In the genomic region with DNA sequence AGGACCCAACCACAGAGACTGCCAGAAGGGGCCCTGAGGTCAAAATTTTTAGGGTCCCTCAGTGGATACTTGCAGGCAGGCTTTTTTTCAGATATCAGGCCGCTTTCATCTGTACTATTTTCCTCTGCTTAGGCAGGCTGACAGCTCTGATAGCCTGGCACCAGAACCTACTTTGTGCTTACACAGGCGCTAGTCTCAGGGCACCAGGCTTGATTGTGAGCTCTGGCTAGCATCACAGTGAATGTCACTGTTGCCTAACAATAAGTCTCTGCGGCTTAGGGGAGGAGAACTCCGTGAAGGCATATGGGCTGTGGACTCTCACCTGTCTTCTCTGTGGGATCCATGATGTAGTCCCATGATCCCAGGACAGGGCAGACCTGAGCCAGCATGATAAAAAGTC, we compare ENCODE assay signal across 25 cellular contexts.
"Had no signal": no experiment of that assay in that cellular context is flagged by ENCODE, and none has a peak within 500 bp of the region (broad histone marks: within the 10 kb centered on the region; RNA-seq: fewer than 3 reads in every experiment).

No MANE protein-coding gene starts in this region.

- H3K36me3 ChIP-seq: stomach, suprapubic skin, thoracic aorta, thyroid gland, tibial artery, tibial nerve, transverse colon, upper lobe of left lung, upper lobe of right lung, uterus, vagina had no signal

- H3K27ac ChIP-seq: stomach, suprapubic skin, testis, thoracic aorta, thyroid gland, tibial artery, tibial nerve, transverse colon, upper lobe of left lung, upper lobe of right lung, uterus, vagina had no signal

- ATAC-seq: stimulated activated effector memory CD8-positive, alpha-beta T cell treated with anti-CD3 and anti-CD28 coated beads, Interleukin-12 subunit alpha, Interleukin-12 subunit beta, amount 100 ng/mL, for 72 hours; stimulated activated memory B cell treated with anti-CD40 and anti-IgM and Interleukin-4, amounts not matched to agents 10 μg/mL and 1 μg/mL and 100 μg/mL, for 72 hours; stimulated activated naive B cell treated with anti-CD40 and anti-IgM and Interleukin-4, amounts not matched to agents 10 μg/mL and 1 μg/mL and 100 μg/mL, for 72 hours; stimulated activated naive CD8-positive, alpha-beta T cell treated with anti-CD3 and anti-CD28 coated beads, Interleukin-15, amount 100 ng/mL, for 72 hours; stimulated activated naive CD8-positive, alpha-beta T cell treated with anti-CD3 and anti-CD28 coated beads, Interleukin-15, Interleukin-2, amounts not matched to agents 100 U/mL and 50 U/mL, for 24 hours; upper lobe of right lung had no signal

- H3K27me3 ChIP-seq: stomach, suprapubic skin, testis, thyroid gland, tibial artery, tibial nerve, transverse colon, upper lobe of left lung, upper lobe of right lung, uterus, vagina had no signal

- H3K4me1 ChIP-seq: stomach, suprapubic skin, testis, thyroid gland, tibial artery, tibial nerve, transverse colon, upper lobe of left lung, upper lobe of right lung, uterus, vagina had no signal

- H3K4me3 ChIP-seq: stomach, suprapubic skin, testis, thoracic aorta, thyroid gland, tibial artery, tibial nerve, transverse colon, upper lobe of left lung, upper lobe of right lung, uterus, vagina had no signal

- H3K9me3 ChIP-seq: stomach, suprapubic skin, testis, thoracic aorta, thyroid gland, tibial artery, tibial nerve, transverse colon, upper lobe of left lung, upper lobe of right lung, uterus, vagina had no signal

- DNase-seq: stimulated activated CD4-positive, alpha-beta T cell treated with anti-CD3 and anti-CD28 coated beads, Interleukin-2, amount 100 ng/mL, for 48 hours; stimulated activated CD4-positive, alpha-beta T cell treated with anti-CD3 and anti-CD28 coated beads, Interleukin-4, amount 100 ng/mL, for 1 hour; stimulated activated CD4-positive, alpha-beta T cell treated with anti-CD3 and anti-CD28 coated beads, Interleukin-4, amount 100 ng/mL, for 24 hours; stimulated activated CD4-positive, alpha-beta T cell treated with anti-CD3 and anti-CD28 coated beads, Interleukin-4, amount 100 ng/mL, for 4 hours; stimulated activated CD8-positive, alpha-beta memory T cell treated with anti-CD3 and anti-CD28 coated beads, Interleukin-4, amount 100 ng/mL, for 48 hours; stimulated activated naive B cell treated with anti-CD40 and anti-IgM and Interleukin-4, amounts not matched to agents 10 μg/mL and 1 μg/mL and 100 μg/mL, for 72 hours; stimulated activated naive CD4-positive, alpha-beta T cell; stimulated activated naive CD4-positive, alpha-beta T cell treated with Interleukin-2 at 50 U/mL for 16 hours; stimulated activated naive CD8-positive, alpha-beta T cell treated with anti-CD3 and anti-CD28 coated beads, Interleukin-15, amount 100 ng/mL, for 72 hours; stimulated activated naive CD8-positive, alpha-beta T cell treated with anti-CD3 and anti-CD28 coated beads, Interleukin-15, Interleukin-2, amounts not matched to agents 100 U/mL and 50 U/mL, for 24 hours; stomach; testis; thyroid gland; tibial artery; transverse colon; trophoblast cell; upper lobe of left lung; upper lobe of right lung; uterus had no signal
